9 cellular contexts compared by ENCODE assay signal in the genomic region with DNA sequence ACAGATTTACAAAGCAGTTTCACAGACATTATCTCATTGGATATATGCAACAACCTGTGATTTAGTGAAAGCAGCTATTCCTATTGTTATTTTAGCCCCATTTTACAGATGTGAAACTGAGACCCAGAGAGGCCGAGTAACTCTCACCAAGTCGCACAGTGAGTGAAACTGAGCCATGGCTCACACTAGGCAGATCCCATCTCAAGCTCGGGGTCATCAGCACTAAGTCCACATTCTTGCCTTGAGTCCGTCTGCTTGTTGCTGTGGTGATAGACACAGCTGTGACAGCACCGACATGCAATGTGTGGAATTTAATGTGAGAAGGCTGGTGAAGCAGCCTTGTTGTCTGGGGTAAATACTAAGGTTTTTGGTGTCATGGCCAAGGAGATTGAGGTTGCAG. TPM values are rescaled to one million over a fixed set of nuclear protein-coding genes. Genes with fewer than 3 reads are reported as not detected.
DNase-seq lines count a peak whose midpoint lies in the region; ATAC-seq and TF ChIP-seq lines count a peak whose summit lies in the region.
"Had no signal": no experiment of that assay in that cellular context is flagged by ENCODE, and none has a peak within 500 bp of the region (broad histone marks: within the 10 kb centered on the region; RNA-seq: fewer than 3 reads in every experiment).

No MANE protein-coding gene starts in this region.

- H3K27me3 Mint-ChIP-seq in activated naive CD4-positive, alpha-beta T cell treated with anti-CD3 and anti-CD28 coated beads for 36 hours (ENCODE audit: low read depth) = no peaks in the 10 kb centered on the region
- H3K27me3 Mint-ChIP-seq: activated naive CD8-positive, alpha-beta T cell treated with anti-CD3 and anti-CD28 coated beads, Interleukin-2, amount 10 ng/mL, durations not matched to agents 7 days and 5 days had no signal

- DNase-seq in BJ (ENCODE audit: low read depth) = peak; percentile 95
- no peak for DNase-seq in stimulated activated CD4-positive, alpha-beta T cell treated with anti-CD3 and anti-CD28 coated beads, Interleukin-4, amount 100 ng/mL, for 24 hours
- DNase-seq in activated naive CD4-positive, alpha-beta T cell treated with anti-CD3 and anti-CD28 coated beads for 36 hours = no peak
- DNase-seq: activated naive CD8-positive, alpha-beta T cell treated with anti-CD3 and anti-CD28 coated beads, Interleukin-2, amount 10 ng/mL, durations not matched to agents 7 days and 5 days had no signal

- H3K36me3 Mint-ChIP-seq in activated naive CD4-positive, alpha-beta T cell treated with anti-CD3 and anti-CD28 coated beads for 36 hours (ENCODE audit: low read depth) = peaks cover 3% of the 10 kb centered on the region

- no peaks in the 10 kb centered on the region for H3K9me3 ChIP-seq in mesodermal cell (ENCODE audit: control insufficient read depth, low read length)

- CTCF ChIA-PET in BJ (lab: Yijun Ruan, JAX) = interaction anchor here (0.6 to 1.9 kb wide), 5 partner anchors 26 to 64 kb away, joined by 3 to 9 read pairs (median 3); no protein-coding TSS in a partner anchor
- CTCF ChIA-PET in activated naive CD4-positive, alpha-beta T cell treated with anti-CD3 and anti-CD28 coated beads for 36 hours (lab: Charles Lee) = interaction anchor here (1.2 to 1.8 kb wide), 2 partner anchors 28 to 64 kb away, joined by 3 to 6 read pairs; no protein-coding TSS in a partner anchor

- H3K27me3 ChIP-seq in BJ (ENCODE audit: control insufficient read depth, insufficient read depth, low read length) = no peaks in the 10 kb centered on the region

- ATAC-seq in GM21619 (IDR thresholded peaks at IDR 0.05; ENCODE audit: unreplicated experiment) = peak; percentile 62
- ATAC-seq in GM21737 (IDR thresholded peaks at IDR 0.05; ENCODE audit: unreplicated experiment) = no peak
- ATAC-seq in GM19324 (IDR thresholded peaks at IDR 0.05; ENCODE audit: low FRiP score, unreplicated experiment) = no peak

- peaks cover 8% of the 10 kb centered on the region for H3K4me1 Mint-ChIP-seq in activated naive CD4-positive, alpha-beta T cell treated with anti-CD3 and anti-CD28 coated beads for 36 hours (ENCODE audit: low read depth)

- no peak overlapping the region for H3K4me3 Mint-ChIP-seq in activated naive CD4-positive, alpha-beta T cell treated with anti-CD3 and anti-CD28 coated beads for 36 hours

- H3K27ac ChIP-seq in angular gyrus (ENCODE audit: low read depth, low read length) (peak overlapping the region; percentile 72), mesodermal cell (ENCODE audit: low read depth, low read length, severe bottlenecking) (peak overlapping the region; percentile 99)

- H3K36me3 ChIP-seq in BJ (ENCODE audit: control insufficient read depth, insufficient read depth, low read length) (peaks cover 2% of the 10 kb centered on the region; the same call in 1 of the 2 replicates), mesodermal cell (ENCODE audit: control insufficient read depth, insufficient read depth, low read length) (no peaks in the 10 kb centered on the region)

- intact Hi-C loops in activated naive CD4-positive, alpha-beta T cell treated with anti-CD3 and anti-CD28 coated beads for 36 hours (cut with micrococcal nuclease) = no loop called here

- H3K4me3 ChIP-seq in BJ (ENCODE audit: low read depth, low read length) (no peak overlapping the region), mesodermal cell (ENCODE audit: extremely low read depth, insufficient read depth, low read length, poor library complexity, severe bottlenecking) (no peak overlapping the region)

- POLR2A ChIA-PET in BJ (lab: Charles Lee) = no interaction called here

- WGBS in mesodermal cell (ENCODE audit: insufficient coverage in 2 of 2), 2 experiments = 61 to 100% methylated on average over 2 to 5 of the region's 5 CpGs

- no peaks in the 10 kb centered on the region for H3K9me3 Mint-ChIP-seq in activated naive CD4-positive, alpha-beta T cell treated with anti-CD3 and anti-CD28 coated beads for 36 hours
- H3K9me3 Mint-ChIP-seq: activated naive CD8-positive, alpha-beta T cell treated with anti-CD3 and anti-CD28 coated beads, Interleukin-2, amount 10 ng/mL, durations not matched to agents 7 days and 5 days had no signal

- no peak overlapping the region for H3K27ac Mint-ChIP-seq in activated naive CD4-positive, alpha-beta T cell treated with anti-CD3 and anti-CD28 coated beads for 36 hours
- H3K27ac Mint-ChIP-seq: activated naive CD8-positive, alpha-beta T cell treated with anti-CD3 and anti-CD28 coated beads, Interleukin-2, amount 10 ng/mL, durations not matched to agents 7 days and 5 days had no signal

- TF ChIP-seq CTCF in BJ (IDR thresholded peaks at IDR 0.05; ENCODE audit: insufficient read depth, low read depth, low read length) = no peak

- H3K4me1 ChIP-seq in mesodermal cell (ENCODE audit: control insufficient read depth, insufficient read depth, low read length, poor library complexity, severe bottlenecking) = peaks cover 18% of the 10 kb centered on the region

RNA-seq across cellular contexts. Expression of gene GMCL1, which starts 40.3 kb away (rescaled TPM):
- polyA plus RNA-seq in BJ (2011; rRNA removed) = 2.1 and 4.0 TPM in 2 replicates
- 1.0 and 1.6 TPM in 2 replicates for polyA minus RNA-seq in BJ (2011; rRNA and poly(A)+ RNA removed)
- polyA plus RNA-seq in mesodermal cell (2013, experiment 1 of 2) = 17.1 TPM
- polyA plus RNA-seq in mesodermal cell (2013, experiment 2 of 2) = 16.9 TPM
- 10 to 100 TPM; 15.9 to 19.4 TPM for total RNA-seq in activated naive CD4-positive, alpha-beta T cell treated with anti-CD3 and anti-CD28 coated beads for 36 hours

RNA-seq across cellular contexts. Expression of gene ANXA4, which starts 47.2 kb away (rescaled TPM):
- polyA plus RNA-seq in BJ (2011; rRNA removed) = 127 and 133 TPM in 2 replicates
- 66.0 and 103 TPM in 2 replicates for polyA minus RNA-seq in BJ (2011; rRNA and poly(A)+ RNA removed)
- polyA plus RNA-seq in mesodermal cell (2013, experiment 1 of 2) = 18.2 TPM
- polyA plus RNA-seq in mesodermal cell (2013, experiment 2 of 2) = 13.3 TPM
- total RNA-seq in activated naive CD4-positive, alpha-beta T cell treated with anti-CD3 and anti-CD28 coated beads for 36 hours = 10 to 100 TPM; 21.4 to 23.9 TPM
